22 cellular contexts compared by ENCODE assay signal in genomic region chr20:59891581-59891980, GRCh38.
DNase-seq lines count a peak whose midpoint lies in the region; ATAC-seq and TF ChIP-seq lines count a peak whose summit lies in the region.
"Had no signal": no experiment of that assay in that cellular context is flagged by ENCODE, and none has a peak within 500 bp of the region (broad histone marks: within the 10 kb centered on the region; RNA-seq: fewer than 3 reads in every experiment).

No MANE protein-coding gene starts in this region.

- TF ChIP-seq CTCF in VCaP (conservative IDR thresholded peaks at IDR 0.05): no peak

- ATAC-seq in HG02884 (IDR thresholded peaks at IDR 0.05; ENCODE audit: unreplicated experiment): peak; percentile 45
- ATAC-seq in HG02885 (IDR thresholded peaks at IDR 0.05; ENCODE audit: poor library complexity, unreplicated experiment): no peak
- ATAC-seq: A549, T-cell had no signal

- DNase-seq in DMS53 (lab: John Stamatoyannopoulos, UW) (peak; percentile 25), putamen (ENCODE audit: low spot score) (peak; percentile 18), NCI-H1092 (lab: John Stamatoyannopoulos, UW) (no peak), NCI-H187 (lab: John Stamatoyannopoulos, UW) (no peak)
- DNase-seq: CD4-positive, alpha-beta memory T cell; DMS79; NCI-H1048; NCI-H1436 treated with DMSO at 0.1 percent for 48 hours; NCI-H2029 treated with DMSO at 0.1 percent for 48 hours; NCI-H2171 treated with DMSO at 0.1 percent for 48 hours; NCI-H446 treated with DMSO at 0.1 percent for 48 hours; NCI-H748 treated with DMSO at 0.1 percent for 48 hours; OCI-M1; SHP77; T-cell had no signal

- H3K27ac ChIP-seq in VCaP: peak overlapping the region; percentile 31
- H3K27ac ChIP-seq: A549, BLaER1, HL-60, SK-N-MC had no signal

Comparison
In these comparisons a context has a peak if more than half of its experiments do, and no peak if none do; other contexts are left out.
1. DNase-seq: peak in DMS53 (single experiment) and putamen (single experiment); none in NCI-H1092 (single experiment) and NCI-H187 (0 of 2).